11 cellular contexts compared by ENCODE assay signal in genomic region chr7:94396606-94397005, GRCh38. TPM values are rescaled to one million over a fixed set of nuclear protein-coding genes. Genes with fewer than 3 reads are reported as not detected.
DNase-seq lines count a peak whose midpoint lies in the region; ATAC-seq and TF ChIP-seq lines count a peak whose summit lies in the region.
"Had no signal": no experiment of that assay in that cellular context is flagged by ENCODE, and none has a peak within 500 bp of the region (broad histone marks: within the 10 kb centered on the region; RNA-seq: fewer than 3 reads in every experiment).

No MANE protein-coding gene starts in this region.

- no peak for ATAC-seq in GM18907 (IDR thresholded peaks at IDR 0.05; ENCODE audit: unreplicated experiment)
- ATAC-seq: stimulated activated naive CD8-positive, alpha-beta T cell treated with anti-CD3 and anti-CD28 coated beads, Interleukin-15, amount 100 ng/mL, for 72 hours had no signal

- no peak overlapping the region for H3K23ac ChIP-seq in mesendoderm (ENCODE audit: low read length)

- H3K4me2 ChIP-seq in mesendoderm (ENCODE audit: low read length), result no peak overlapping the region

- peaks cover 2% of the 10 kb centered on the region for H3K79me1 ChIP-seq in mesendoderm (ENCODE audit: low read length)

- no peak overlapping the region for H4K5ac ChIP-seq in mesendoderm (ENCODE audit: low read length)

- no peak for TF ChIP-seq EP300 in sigmoid colon (IDR thresholded peaks at IDR 0.05)

- no peak overlapping the region for H2AK5ac ChIP-seq in mesendoderm (ENCODE audit: low read length)

- TF ChIP-seq POLR2A in sigmoid colon (IDR thresholded peaks at IDR 0.05), result no peak

- H3K27ac ChIP-seq in sigmoid colon (peak overlapping the region; percentile 89 to 94 (median 92)), mesendoderm (ENCODE audit: low read depth, low read length) (no peak overlapping the region)

- H2BK120ac ChIP-seq in mesendoderm (ENCODE audit: low read depth, low read length), result no peak overlapping the region

- peak overlapping the region; percentile 52 to 72 (median 61) for H3K4me3 ChIP-seq in sigmoid colon
- no peak overlapping the region for H3K4me3 ChIP-seq in mesendoderm (ENCODE audit: low read length)

- H3K18ac ChIP-seq in mesendoderm (ENCODE audit: low read length), result no peak overlapping the region

- WGBS in sigmoid colon, 2 donors, result 65 to 72% methylated on average over 4 of the region's 4 CpGs
- no CpG with 5 or more reads among the region's 4 CpGs for WGBS in mesendoderm (ENCODE audit: extremely low coverage, insufficient coverage, low lambda C conversion rate)

- H3K9ac ChIP-seq in mesendoderm (ENCODE audit: low read length), result no peak overlapping the region

- H3K79me2 ChIP-seq in mesendoderm (ENCODE audit: control insufficient read depth, insufficient read depth, low read length), result no peaks in the 10 kb centered on the region

- no peak overlapping the region for H3K4ac ChIP-seq in mesendoderm (ENCODE audit: low read depth, low read length)

- H2BK15ac ChIP-seq in mesendoderm (replicated peaks; ENCODE audit: low read depth), result no peak overlapping the region

- intact Hi-C loops in sigmoid colon (cut with DNase I), result loop anchor here (5.0 to 10.0 kb wide), 2 partner anchors 261 to 482 kb away; partner anchors contain the start of gene SGCE

- H3K4me1 ChIP-seq in sigmoid colon (peaks cover 0 to 75% (median 58%) of the 10 kb centered on the region in 4 donors), mesendoderm (ENCODE audit: control insufficient read depth, low read depth, low read length) (peaks cover 7% of the 10 kb centered on the region)

- no peak overlapping the region for H3K56ac ChIP-seq in mesendoderm (ENCODE audit: low read length)

- H3K27me3 ChIP-seq in sigmoid colon (no peaks in the 10 kb centered on the region), mesendoderm (ENCODE audit: insufficient read depth, low read length, poor library complexity) (no peaks in the 10 kb centered on the region)

- no peak overlapping the region for H2BK5ac ChIP-seq in mesendoderm (ENCODE audit: low read length)

- no peak for TF ChIP-seq CTCF in sigmoid colon (IDR thresholded peaks at IDR 0.05)

- DNase-seq in Daoy (ENCODE audit: low read depth), result peak; percentile 23
- peak; percentile 70 for DNase-seq in NOMO-1 treated with DMSO at 0.1 percent for 48 hours (lab: John Stamatoyannopoulos, UW; ENCODE audit: unreplicated experiment)
- peak; percentile 80 for DNase-seq in fibroblast of peridontal ligament (ENCODE audit: extremely low read depth)
- DNase-seq in sigmoid colon, result no peak
- DNase-seq in mesendoderm, result no peak
- no peak for DNase-seq in HPDE6-E6E7 (ENCODE audit: extremely low spot score)
- no peak for DNase-seq in activated CD4-positive, alpha-beta T cell treated with anti-CD3 and anti-CD28 coated beads for 4 hours
- DNase-seq: NCI-H1436; SHP77; stimulated activated naive CD8-positive, alpha-beta T cell treated with anti-CD3 and anti-CD28 coated beads, Interleukin-15, amount 100 ng/mL, for 72 hours had no signal

- H3K36me3 ChIP-seq in sigmoid colon, result peaks cover 4 to 42% (median 20%) of the 10 kb centered on the region in 4 donors
- H3K36me3 ChIP-seq in mesendoderm (ENCODE audit: control insufficient read depth, insufficient read depth, low read length), result no peaks in the 10 kb centered on the region

- no peak overlapping the region for H4K8ac ChIP-seq in mesendoderm (ENCODE audit: low read depth, low read length)

- H3K9me3 ChIP-seq in sigmoid colon, result no peaks in the 10 kb centered on the region

RNA-seq across cellular contexts. Expression of gene COL1A2, which starts 1.9 kb away (rescaled TPM):
- total RNA-seq in Daoy (2014; rRNA removed; shearing (Covaris generic)), result 596 and 732 TPM in 2 replicates
- 1,000 to 10,000 TPM in 1 of 4 donors, 100 to 1,000 TPM in 2, 10 to 100 TPM in 1; 83.4 to 1,047 (median 197) TPM for total RNA-seq in sigmoid colon
- 100 to 1,000 TPM in 1 of 3 donors, 10 to 100 TPM in 2; 12.3 to 104 (median 19.2) TPM for polyA plus RNA-seq in sigmoid colon
- polyA plus RNA-seq in mesendoderm (2013, experiment 1 of 2), result 83.1 TPM
- 83.6 TPM for polyA plus RNA-seq in mesendoderm (2013, experiment 2 of 2)

Comparison
In these comparisons a context has a peak if more than half of its experiments do, and no peak if none do; other contexts are left out.
1. DNase-seq: peak in Daoy (single experiment), NOMO-1 treated with DMSO at 0.1 percent for 48 hours (single experiment) and fibroblast of peridontal ligament (single experiment); none in sigmoid colon (single experiment), mesendoderm (single experiment), HPDE6-E6E7 (single experiment) and activated CD4-positive, alpha-beta T cell treated with anti-CD3 and anti-CD28 coated beads for 4 hours (0 of 2).